ENCODE assay signal across 8 cellular contexts in genomic region chr15:65870889-65871533, GRCh38. TPM values are rescaled to one million over a fixed set of nuclear protein-coding genes. Genes with fewer than 3 reads are reported as not detected.
DNase-seq lines count a peak whose midpoint lies in the region; ATAC-seq and TF ChIP-seq lines count a peak whose summit lies in the region.

No MANE protein-coding gene starts in this region.

- H3K9me3 ChIP-seq in BLaER1 treated with 17β-estradiol and CSF1 and Interleukin-3, amounts not matched to agents 10 nM and 100 nM (replicated peaks in 1 of 11): peaks cover 0 to 3% (median 0%) of the 10 kb centered on the region in 11 experiments; a peak in 1 of 22 replicates
- H3K9me3 ChIP-seq in muscle layer of colon (ENCODE audit: low read length): no peaks in the 10 kb centered on the region

- H3K4me3 ChIP-seq in BLaER1 treated with 17β-estradiol and CSF1 and Interleukin-3, amounts not matched to agents 10 nM and 100 nM: peak overlapping the region; percentile 76 to 100 (median 90)
- peak overlapping the region in 1 of 2 donors; percentile 99 for H3K4me3 ChIP-seq in muscle layer of colon (ENCODE audit: low read depth in 1 of 2, low read length in 2 of 2)

- peaks cover 18 to 28% (median 21%) of the 10 kb centered on the region in 11 experiments; a peak in 21 of 22 replicates for H3K36me3 ChIP-seq in BLaER1 treated with 17β-estradiol and CSF1 and Interleukin-3, amounts not matched to agents 10 nM and 100 nM
- peaks cover 7% of the 10 kb centered on the region for H3K36me3 ChIP-seq in muscle layer of colon (ENCODE audit: insufficient read depth, low read length)

- peak overlapping the region; percentile 86 to 93 (median 90); a peak in 20 of 22 replicates for H3K9ac ChIP-seq in BLaER1 treated with 17β-estradiol and CSF1 and Interleukin-3, amounts not matched to agents 10 nM and 100 nM
- H3K9ac ChIP-seq in muscle layer of colon (ENCODE audit: low read length): peak overlapping the region; percentile 92

- no peaks in the 10 kb centered on the region for H3K27me3 ChIP-seq in BLaER1 treated with 17β-estradiol and CSF1 and Interleukin-3, amounts not matched to agents 10 nM and 100 nM
- H3K27me3 ChIP-seq in muscle layer of colon (ENCODE audit: control insufficient read depth in 1 of 2, insufficient read depth in 2 of 2, low read length in 2 of 2): no peaks in the 10 kb centered on the region

- H3K27ac ChIP-seq in BLaER1 treated with 17β-estradiol and CSF1 and Interleukin-3, amounts not matched to agents 10 nM and 100 nM: peak overlapping the region; percentile 78 to 95 (median 90); a peak in 21 of 22 replicates
- peak overlapping the region; percentile 98 for H3K27ac ChIP-seq in muscle layer of colon (ENCODE audit: low read depth, low read length)

- no peak for TF ChIP-seq CTCF in GM20000 (IDR thresholded peaks at IDR 0.05; ENCODE audit: extremely low read depth, missing control alignments)

- H4K20me1 ChIP-seq in BLaER1 treated with 17β-estradiol and CSF1 and Interleukin-3, amounts not matched to agents 10 nM and 100 nM: peaks cover 18 to 62% (median 51%) of the 10 kb centered on the region in 11 experiments; a peak in 21 of 22 replicates

- peaks cover 14 to 42% (median 24%) of the 10 kb centered on the region in 10 experiments for H3K4me1 ChIP-seq in BLaER1 treated with 17β-estradiol and CSF1 and Interleukin-3, amounts not matched to agents 10 nM and 100 nM
- peaks cover 6% of the 10 kb centered on the region for H3K4me1 ChIP-seq in muscle layer of colon (ENCODE audit: insufficient read depth, low read length)

- no peak for ATAC-seq in GM18868 (IDR thresholded peaks at IDR 0.05; ENCODE audit: unreplicated experiment)
- no peak for ATAC-seq in GM19463 (IDR thresholded peaks at IDR 0.05; ENCODE audit: unreplicated experiment)

- DNase-seq in GM20000 (ENCODE audit: low spot score) (peak; percentile 41), RPMI7951 (ENCODE audit: low read depth) (peak; percentile 49), dermis blood vessel endothelial cell (peak; percentile 73), epidermal melanocyte (ENCODE audit: insufficient read length, low spot score) (no peak)

- peak overlapping the region; percentile 79 to 93 (median 89) for H3K4me2 ChIP-seq in BLaER1 treated with 17β-estradiol and CSF1 and Interleukin-3, amounts not matched to agents 10 nM and 100 nM

RNA-seq across cellular contexts. Expression of gene RAB11A, which starts 1.7 kb away (rescaled TPM):
- total RNA-seq in RPMI7951 (2014; rRNA removed; shearing (Covaris generic)): 209 and 266 TPM in 2 replicates
- 485 and 795 TPM in 2 replicates for total RNA-seq in dermis blood vessel endothelial cell
